ENCODE assay signal across 8 cellular contexts in genomic region chr15:85330941-85331588, GRCh38. TPM values are rescaled to one million over a fixed set of nuclear protein-coding genes. Genes with fewer than 3 reads are reported as not detected.
DNase-seq lines count a peak whose midpoint lies in the region; ATAC-seq and TF ChIP-seq lines count a peak whose summit lies in the region.

No MANE protein-coding gene starts in this region.

- H3K18ac ChIP-seq in IMR-90 (ENCODE audit: low read depth, low read length), result peak overlapping the region; percentile 6; the same call in 1 of the 2 replicates

- WGBS in IMR-90 (ENCODE audit: extremely low coverage in 2 of 2, insufficient read length in 1 of 2), 2 experiments, result 45% methylated on average over 9 of the region's 13 CpGs; no CpG with 5 or more reads in 1 of the 2 experiments

- peak overlapping the region; percentile 87 for H2AFZ ChIP-seq in IMR-90 (replicated peaks; ENCODE audit: low read length, poor library complexity)

- H3K36me3 ChIP-seq in IMR-90 (ENCODE audit: control insufficient read depth, insufficient read depth, low read length) (no peaks in the 10 kb centered on the region), SJCRH30 (no peaks in the 10 kb centered on the region), vagina (no peaks in the 10 kb centered on the region)

- no peak overlapping the region for H3K9ac ChIP-seq in IMR-90 (ENCODE audit: low read depth, low read length)

- intact Hi-C loops in IMR-90 (cut with micrococcal nuclease), result no loop called here
- intact Hi-C loops in head of caudate nucleus (cut with DNase I), result no loop called here
- intact Hi-C loops in vagina (cut with DNase I), result no loop called here

- peak overlapping the region; percentile 68 for H3K14ac ChIP-seq in IMR-90 (replicated peaks; ENCODE audit: low read depth, low read length)

- peak overlapping the region; percentile 54; the same call in 1 of the 2 replicates for H4K91ac ChIP-seq in IMR-90 (ENCODE audit: insufficient read depth, low read depth, low read length)

- H3K27ac ChIP-seq in IMR-90 (ENCODE audit: insufficient read depth, low read length) (peak overlapping the region; percentile 16; the same call in 1 of the 2 replicates), SJCRH30 (peak overlapping the region; percentile 47), vagina (peak overlapping the region; percentile 89)

- TF ChIP-seq POLR2A in IMR-90 (IDR thresholded peaks at IDR 0.05; ENCODE audit: low read depth, low read length), result no peak
- no peak for TF ChIP-seq POLR2A in vagina (IDR thresholded peaks at IDR 0.05)

- POLR2A ChIA-PET in IMR-90 (lab: Charles Lee; ENCODE audit: unreplicated experiment), result no interaction called here

- no TSS peak for BruUV-seq in IMR-90 (replicated peaks; lab: Mats Ljungman, UMichigan)

- peak overlapping the region; percentile 38 for H2AK9ac ChIP-seq in IMR-90 (replicated peaks; ENCODE audit: low read depth, low read length, poor library complexity)

- H2BK15ac ChIP-seq in IMR-90 (ENCODE audit: low read depth, low read length), result peak overlapping the region; percentile 80; the same call in 1 of the 3 replicates

- peak overlapping the region; percentile 53 to 71; a peak in 3 of 4 replicates for H4K8ac ChIP-seq in IMR-90 (ENCODE audit: low read depth in 2 of 2, low read length in 2 of 2)

- CTCF ChIA-PET in IMR-90 (lab: Yijun Ruan, JAX), result interaction anchor here (0.5 to 1.6 kb wide), 6 partner anchors 8 to 195 kb away, joined by 3 to 4 read pairs (median 4); no protein-coding TSS in a partner anchor

- dilution Hi-C loops in IMR-90 (cut with HindIII; ENCODE audit: low sequenced_read_pairs, unreplicated experiment), result no loop called here

- TF ChIP-seq CTCF in IMR-90 (conservative IDR thresholded peaks at IDR 0.05; ENCODE audit: low read depth, low read length), result peak; percentile 79
- peak in 2 of 3 experiments; percentile 71 to 76 for TF ChIP-seq CTCF in vagina (IDR thresholded peaks at IDR 0.05)

- H3K4ac ChIP-seq in IMR-90 (ENCODE audit: low read depth, low read length), result peak overlapping the region; percentile 71

- H3K9me1 ChIP-seq in IMR-90 (ENCODE audit: insufficient read depth, low read length), result peaks cover 5% of the 10 kb centered on the region; the same call in 1 of the 2 replicates

- H3K9me3 ChIP-seq in IMR-90 (ENCODE audit: control insufficient read depth, insufficient read depth, low read length) (no peaks in the 10 kb centered on the region), SJCRH30 (replicated peaks) (no peaks in the 10 kb centered on the region), vagina (no peaks in the 10 kb centered on the region)

- peak overlapping the region; percentile 17 for H2BK5ac ChIP-seq in IMR-90 (ENCODE audit: low read depth, low read length, poor library complexity, severe bottlenecking)

- H2BK20ac ChIP-seq in IMR-90 (ENCODE audit: low read depth, low read length), result peak overlapping the region; percentile 80

- TF ChIP-seq RAD21 in IMR-90 (IDR thresholded peaks at IDR 0.05; ENCODE audit: low read length), result peak; percentile 88

- no peak overlapping the region for H3K56ac ChIP-seq in IMR-90 (ENCODE audit: extremely low read depth, insufficient read depth, low read length)

- H2BK120ac ChIP-seq in IMR-90 (ENCODE audit: low read depth, low read length), result peak overlapping the region; percentile 82

- H3K4me2 ChIP-seq in IMR-90 (ENCODE audit: low read depth, low read length), result no peak overlapping the region

- H4K20me1 ChIP-seq in IMR-90 (ENCODE audit: insufficient read depth, low read length), result no peaks in the 10 kb centered on the region

- no peak overlapping the region for H4K5ac ChIP-seq in IMR-90 (ENCODE audit: low read depth, low read length)

- H3K27me3 ChIP-seq in IMR-90 (ENCODE audit: control insufficient read depth, insufficient read depth, low read length) (no peaks in the 10 kb centered on the region), SJCRH30 (no peaks in the 10 kb centered on the region), vagina (no peaks in the 10 kb centered on the region)

- H3K23ac ChIP-seq in IMR-90 (ENCODE audit: low read depth, low read length), result peak overlapping the region; percentile 57; the same call in 1 of the 2 replicates

- peak; percentile 93 for DNase-seq in ELR (ENCODE audit: low read depth)
- peak; percentile 86 for DNase-seq in IMR-90
- peak; percentile 91 to 95 for DNase-seq in SJCRH30
- peak; percentile 50 for DNase-seq in activated naive CD4-positive, alpha-beta T cell treated with anti-CD3 and anti-CD28 coated beads, Interleukin-2, amount 50 U/mL, for 16 hours
- DNase-seq in head of caudate nucleus, result peak in 41 of 42 donors; percentile 12 to 74 (median 43)
- peak; percentile 60 for DNase-seq in pulmonary artery endothelial cell (ENCODE audit: low read depth, low spot score)
- peak in 1 of 2 donors; percentile 97 for DNase-seq in vagina (ENCODE audit: extremely low spot score in 2 of 2)

- H3K79me1 ChIP-seq in IMR-90 (ENCODE audit: low read depth in 1 of 2, low read length in 2 of 2), result peaks cover 3 to 9% of the 10 kb centered on the region in 2 experiments; a peak in 3 of 4 replicates

- H2AK5ac ChIP-seq in IMR-90 (ENCODE audit: low read depth, low read length), result peak overlapping the region; percentile 94; the same call in 1 of the 2 replicates

- H3K4me3 ChIP-seq in IMR-90 (ENCODE audit: insufficient read depth, low read depth, low read length) (no peak overlapping the region), SJCRH30 (peak overlapping the region; percentile 59), vagina (no peak overlapping the region)

- peak; percentile 70 for ATAC-seq in GM21529 (IDR thresholded peaks at IDR 0.05; ENCODE audit: unreplicated experiment)
- peak; percentile 55 for ATAC-seq in IMR-90 (ENCODE audit: low read depth)

- in situ Hi-C loops in IMR-90 (cut with MboI; ENCODE audit: low sequenced_read_pairs), result no loop called here

- H3K4me1 ChIP-seq in IMR-90 (ENCODE audit: control insufficient read depth, insufficient read depth, low read length) (peaks cover 13% of the 10 kb centered on the region), SJCRH30 (peaks cover 22% of the 10 kb centered on the region), vagina (peaks cover 23% of the 10 kb centered on the region)

TF ChIP-seq in IMR-90, 13 proteins besides CTCF, POLR2A, EP300 and RAD21:
- TF ChIP-seq MAFK (IDR thresholded peaks at IDR 0.05; ENCODE audit: low read depth, low read length) (0 out of 2 replicates have a peak, but pooled peaks have one; percentile 7), MXI1 (IDR thresholded peaks at IDR 0.05; ENCODE audit: borderline replicate concordance, low read depth, low read length) (no peak), SMC3 (IDR thresholded peaks at IDR 0.05; ENCODE audit: low read depth, low read length) (peak; percentile 63), CEBPB (IDR thresholded peaks at IDR 0.05; ENCODE audit: low read depth, low read length) (no peak), CHD1 (IDR thresholded peaks at IDR 0.05; ENCODE audit: low read depth, low read length) (0 out of 2 replicates have a peak, but pooled peaks have one; percentile 73)
- TF ChIP-seq, protein P1, sequence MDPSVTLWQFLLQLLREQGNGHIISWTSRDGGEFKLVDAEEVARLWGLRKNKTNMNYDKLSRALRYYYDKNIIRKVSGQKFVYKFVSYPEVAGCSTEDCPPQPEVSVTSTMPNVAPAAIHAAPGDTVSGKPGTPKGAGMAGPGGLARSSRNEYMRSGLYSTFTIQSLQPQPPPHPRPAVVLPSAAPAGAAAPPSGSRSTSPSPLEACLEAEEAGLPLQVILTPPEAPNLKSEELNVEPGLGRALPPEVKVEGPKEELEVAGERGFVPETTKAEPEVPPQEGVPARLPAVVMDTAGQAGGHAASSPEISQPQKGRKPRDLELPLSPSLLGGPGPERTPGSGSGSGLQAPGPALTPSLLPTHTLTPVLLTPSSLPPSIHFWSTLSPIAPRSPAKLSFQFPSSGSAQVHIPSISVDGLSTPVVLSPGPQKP (IDR thresholded peaks at IDR 0.05; ENCODE audit: borderline replicate concordance, low read depth, low read length), result no peak

RNA-seq across cellular contexts. Expression of gene AKAP13, which starts 49.3 kb away (rescaled TPM):
- total RNA-seq in IMR-90 (2012; rRNA removed), result 46.4 and 46.9 TPM in 2 replicates
- polyA plus RNA-seq in IMR-90 (2012; rRNA removed), result 10.4 and 11.6 TPM in 2 replicates
- polyA plus RNA-seq in IMR-90 (2012; cell fraction: cytosol; rRNA removed), result 5.6 and 6.4 TPM in 2 replicates
- 34.4 and 43.0 TPM in 2 replicates for polyA plus RNA-seq in IMR-90 (2012; cell fraction: nucleus; rRNA removed; ENCODE audit: low replicate concordance)
- 67.3 and 75.3 TPM in 2 replicates for total RNA-seq in SJCRH30 (2014; rRNA removed; shearing (Covaris generic))
- total RNA-seq in pulmonary artery endothelial cell, result 57.7 and 71.8 TPM in 2 replicates
- total RNA-seq in vagina, result 177 TPM

Comparison
In these comparisons a context has a peak if more than half of its experiments do, and no peak if none do; other contexts are left out.
1. H3K27ac ChIP-seq: peak in every context shown above with its lines; median percentile 89 in vagina; 47 in SJCRH30; 16 in IMR-90.